In the genomic region with DNA sequence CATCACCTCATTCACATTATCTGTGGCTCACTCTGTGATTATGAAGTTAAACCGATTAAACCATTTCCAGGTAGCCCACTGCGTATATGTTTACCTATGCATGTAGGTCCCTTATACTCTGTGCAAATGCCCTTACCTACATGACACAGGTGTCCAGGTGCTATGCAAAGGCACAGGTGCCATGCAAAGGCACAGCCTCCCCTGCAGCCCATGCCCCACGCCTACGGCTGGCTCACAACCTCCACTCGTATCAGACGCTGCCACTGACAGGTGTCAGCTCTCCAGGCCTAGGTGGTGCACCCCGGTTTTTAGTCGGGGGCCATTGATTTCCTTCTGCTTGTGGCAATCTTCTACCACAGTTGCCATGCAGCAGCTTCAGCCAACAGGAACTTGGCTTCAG, we compare ENCODE assay signal across 26 cellular contexts. TPM values are rescaled to one million over a fixed set of nuclear protein-coding genes. Genes with fewer than 3 reads are reported as not detected.
"Had no signal": no experiment of that assay in that cellular context is flagged by ENCODE, and none has a peak within 500 bp of the region (broad histone marks: within the 10 kb centered on the region; RNA-seq: fewer than 3 reads in every experiment).

No MANE protein-coding gene starts in this region.

- H3K36me3 ChIP-seq: stomach, suprapubic skin, thoracic aorta, thyroid gland, tibial nerve, transverse colon, upper lobe of left lung, upper lobe of right lung, uterus, vagina had no signal

- ATAC-seq: stimulated activated effector memory CD8-positive, alpha-beta T cell treated with anti-CD3 and anti-CD28 coated beads, Interleukin-12 subunit alpha, Interleukin-12 subunit beta, amount 100 ng/mL, for 72 hours; stimulated activated memory B cell treated with anti-CD40 and anti-IgM and Interleukin-4, amounts not matched to agents 10 μg/mL and 1 μg/mL and 100 μg/mL, for 72 hours; stimulated activated naive B cell treated with anti-CD40 and anti-IgM and Interleukin-4, amounts not matched to agents 10 μg/mL and 1 μg/mL and 100 μg/mL, for 72 hours; stimulated activated naive CD8-positive, alpha-beta T cell treated with anti-CD3 and anti-CD28 coated beads, Interleukin-15, amount 100 ng/mL, for 72 hours; stimulated activated naive CD8-positive, alpha-beta T cell treated with anti-CD3 and anti-CD28 coated beads, Interleukin-15, Interleukin-2, amounts not matched to agents 100 U/mL and 50 U/mL, for 24 hours; upper lobe of right lung had no signal

- DNase-seq: stimulated activated CD4-positive, alpha-beta T cell treated with anti-CD3 and anti-CD28 coated beads, Interleukin-2, amount 100 ng/mL, for 48 hours; stimulated activated CD4-positive, alpha-beta T cell treated with anti-CD3 and anti-CD28 coated beads, Interleukin-4, amount 100 ng/mL, for 1 hour; stimulated activated CD4-positive, alpha-beta T cell treated with anti-CD3 and anti-CD28 coated beads, Interleukin-4, amount 100 ng/mL, for 24 hours; stimulated activated CD4-positive, alpha-beta T cell treated with anti-CD3 and anti-CD28 coated beads, Interleukin-4, amount 100 ng/mL, for 4 hours; stimulated activated CD8-positive, alpha-beta memory T cell treated with anti-CD3 and anti-CD28 coated beads, Interleukin-4, amount 100 ng/mL, for 48 hours; stimulated activated naive B cell treated with anti-CD40 and anti-IgM and Interleukin-4, amounts not matched to agents 10 μg/mL and 1 μg/mL and 100 μg/mL, for 72 hours; stimulated activated naive CD4-positive, alpha-beta T cell; stimulated activated naive CD4-positive, alpha-beta T cell treated with Interleukin-2 at 50 U/mL for 16 hours; stimulated activated naive CD8-positive, alpha-beta T cell treated with anti-CD3 and anti-CD28 coated beads, Interleukin-15, amount 100 ng/mL, for 72 hours; stimulated activated naive CD8-positive, alpha-beta T cell treated with anti-CD3 and anti-CD28 coated beads, Interleukin-15, Interleukin-2, amounts not matched to agents 100 U/mL and 50 U/mL, for 24 hours; stomach; substantia nigra; testis; thyroid gland; transverse colon; trophoblast cell; upper lobe of right lung; uterus had no signal

- H3K4me3 ChIP-seq: stomach, suprapubic skin, testis, thoracic aorta, thyroid gland, tibial nerve, transverse colon, upper lobe of left lung, upper lobe of right lung, uterus, vagina had no signal

- H3K9me3 ChIP-seq: suprapubic skin, testis, thoracic aorta, thyroid gland, transverse colon, upper lobe of right lung, uterus, vagina had no signal

- H3K27ac ChIP-seq: stomach, suprapubic skin, testis, thoracic aorta, thyroid gland, tibial nerve, transverse colon, upper lobe of left lung, upper lobe of right lung, uterus, vagina had no signal

- H3K4me1 ChIP-seq: stomach, suprapubic skin, testis, thyroid gland, tibial nerve, transverse colon, upper lobe of left lung, upper lobe of right lung, uterus, vagina had no signal

- H3K27me3 ChIP-seq: stomach, suprapubic skin, testis, thyroid gland, tibial nerve, transverse colon, upper lobe of left lung, upper lobe of right lung, uterus, vagina had no signal

RNA-seq across cellular contexts. Expression of gene IRX1, which starts 57.7 kb away (rescaled TPM):
- total RNA-seq: stomach, transverse colon, ureter, uterus, vagina had no signal
